22 cellular contexts compared by ENCODE assay signal in genomic region chr10:44439436-44439835, GRCh38. TPM values are rescaled to one million over a fixed set of nuclear protein-coding genes. Genes with fewer than 3 reads are reported as not detected.
"Had no signal": no experiment of that assay in that cellular context is flagged by ENCODE, and none has a peak within 500 bp of the region (broad histone marks: within the 10 kb centered on the region; RNA-seq: fewer than 3 reads in every experiment).

No MANE protein-coding gene starts in this region.

- H3K4me3 Mint-ChIP-seq: activated CD4-positive, alpha-beta memory T cell treated with anti-CD3 and anti-CD28 coated beads for 36 hours; activated naive CD4-positive, alpha-beta T cell treated with anti-CD3 and anti-CD28 coated beads, Interleukin-2, amount 10 ng/mL, durations not matched to agents 7 days and 5 days; immature natural killer cell; neural crest cell; T-helper 17 cell had no signal

- ATAC-seq: esophagus mucosa, T-helper 17 cell had no signal

- H3K4me3 ChIP-seq: cardiac muscle cell, upper lobe of left lung had no signal

- H3K27me3 ChIP-seq: cardiac muscle cell, upper lobe of left lung had no signal

- H3K27me3 Mint-ChIP-seq: activated naive CD4-positive, alpha-beta T cell treated with anti-CD3 and anti-CD28 coated beads, Interleukin-2, amount 10 ng/mL, durations not matched to agents 7 days and 5 days; T-helper 17 cell had no signal

- H3K36me3 Mint-ChIP-seq: activated CD4-positive, alpha-beta memory T cell treated with anti-CD3 and anti-CD28 coated beads for 36 hours; activated naive CD4-positive, alpha-beta T cell treated with anti-CD3 and anti-CD28 coated beads, Interleukin-2, amount 10 ng/mL, durations not matched to agents 7 days and 5 days; immature natural killer cell had no signal

- H3K4me1 ChIP-seq: upper lobe of left lung had no signal

- H3K9me3 Mint-ChIP-seq: neural crest cell had no signal

- H3K27ac Mint-ChIP-seq: activated CD4-positive, alpha-beta memory T cell treated with anti-CD3 and anti-CD28 coated beads for 36 hours; activated naive CD4-positive, alpha-beta T cell treated with anti-CD3 and anti-CD28 coated beads, Interleukin-2, amount 10 ng/mL, durations not matched to agents 7 days and 5 days; immature natural killer cell; T-helper 17 cell had no signal

- H3K4me1 Mint-ChIP-seq: activated naive CD4-positive, alpha-beta T cell treated with anti-CD3 and anti-CD28 coated beads, Interleukin-2, amount 10 ng/mL, durations not matched to agents 7 days and 5 days; immature natural killer cell; neural crest cell; T-helper 17 cell had no signal

- H3K27ac ChIP-seq: cardiac muscle cell had no signal

- H3K36me3 ChIP-seq: cardiac muscle cell, upper lobe of left lung had no signal

- DNase-seq: activated CD4-positive, alpha-beta memory T cell treated with anti-CD3 and anti-CD28 coated beads for 36 hours; activated CD4-positive, alpha-beta T cell treated with anti-CD3 and anti-CD28 coated beads for 48 hours; activated CD4-positive, CD25-positive, alpha-beta regulatory T cell; activated effector memory CD4-positive, alpha-beta T cell treated with anti-CD3 and anti-CD28 coated beads, Interleukin-2, amount 50 U/mL, for 16 hours; activated naive CD4-positive, alpha-beta T cell treated with anti-CD3 and anti-CD28 coated beads, Interleukin-2, amount 10 ng/mL, durations not matched to agents 7 days and 5 days; activated T-cell treated with anti-CD3 and anti-CD28 coated beads for 4 hours; amygdala; dermis blood vessel endothelial cell; effector memory CD4-positive, alpha-beta T cell; foreskin melanocyte; immature natural killer cell; kidney glomerular epithelial cell; posterior cingulate gyrus; stimulated activated CD4-positive, alpha-beta T cell treated with anti-CD3 and anti-CD28 coated beads, Interleukin-2, amount 100 ng/mL, for 48 hours; stimulated activated CD8-positive, alpha-beta memory T cell treated with anti-CD3 and anti-CD28 coated beads, Interleukin-4, amount 100 ng/mL, for 48 hours; stimulated activated naive CD4-positive, alpha-beta T cell; SW 1271; T-helper 17 cell had no signal

RNA-seq across cellular contexts. Expression of gene CXCL12, which starts 54.5 kb away (rescaled TPM):
- total RNA-seq: activated CD4-positive, alpha-beta memory T cell treated with anti-CD3 and anti-CD28 coated beads for 36 hours had no signal
- polyA plus RNA-seq: immature natural killer cell had no signal
